ENCODE assay signal across 36 cellular contexts in the genomic region with DNA sequence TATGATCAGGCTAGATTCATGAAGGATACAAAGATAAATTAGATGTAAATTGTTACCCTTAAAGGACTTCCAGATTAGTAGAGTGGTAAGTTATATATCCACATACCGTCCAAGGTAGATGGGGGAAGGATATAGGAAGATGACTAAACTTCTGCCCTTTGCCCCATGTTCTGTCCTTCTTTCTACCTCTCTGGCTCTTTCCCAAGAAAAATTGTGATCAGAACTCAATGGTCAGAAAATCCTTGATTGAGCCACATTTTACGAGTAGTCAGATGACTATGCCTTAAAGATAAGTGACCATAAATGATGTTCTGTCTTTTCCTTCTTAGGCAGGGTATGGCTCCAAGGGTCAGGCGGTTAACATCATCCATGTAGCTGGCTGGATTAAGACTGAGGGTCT. TPM values are rescaled to one million over a fixed set of nuclear protein-coding genes. Genes with fewer than 3 reads are reported as not detected.
"Had no signal": no experiment of that assay in that cellular context is flagged by ENCODE, and none has a peak within 500 bp of the region (broad histone marks: within the 10 kb centered on the region; RNA-seq: fewer than 3 reads in every experiment).

No MANE protein-coding gene starts in this region.

- H3K27me3 ChIP-seq: MG63 had no signal

- DNase-seq: Karpas-422, Kasumi-1, KG1, MG63, MM.1S, MV-4-11, NCI-H1048, NCI-H1092, NCI-H1092 treated with DMSO at 0.1 percent for 48 hours, NCI-H1105, NCI-H1105 treated with DMSO at 0.1 percent for 48 hours, NCI-H1417, NCI-H1417 treated with DMSO at 0.1 percent for 48 hours, NCI-H1436, NCI-H1436 treated with DMSO at 0.1 percent for 48 hours, NCI-H146, NCI-H1694, NCI-H1694 treated with DMSO at 0.1 percent for 48 hours, NCI-H187, NCI-H187 treated with DMSO at 0.1 percent for 48 hours, NCI-H1930, NCI-H2029, NCI-H2029 treated with DMSO at 0.1 percent for 48 hours, NCI-H2081, NCI-H2081 treated with DMSO at 0.1 percent for 48 hours, NCI-H2107, NCI-H2171, NCI-H2171 treated with DMSO at 0.1 percent for 48 hours, NCI-H2227 treated with DMSO at 0.1 percent for 48 hours, NCI-H226, NCI-H345, NCI-H446, NCI-H446 treated with DMSO at 0.1 percent for 48 hours had no signal

- H3K36me3 ChIP-seq: MG63 had no signal

- H3K4me3 ChIP-seq: MG63 had no signal

- H3K4me2 ChIP-seq: KMS-11 had no signal

- H3K27ac ChIP-seq: KMS-11 had no signal

- H3K9me3 ChIP-seq: MG63 had no signal

RNA-seq across cellular contexts. Expression of a gene that starts 4.4 kb away (rescaled TPM):
- total RNA-seq: MCF 10A, NCI-H460 had no signal
